17 cellular contexts compared by ENCODE assay signal in genomic region chr21:37339527-37339889, GRCh38. TPM values are rescaled to one million over a fixed set of nuclear protein-coding genes. Genes with fewer than 3 reads are reported as not detected.
DNase-seq lines count a peak whose midpoint lies in the region; ATAC-seq, FAIRE-seq and TF ChIP-seq lines count a peak whose summit lies in the region.
"Had no signal": no experiment of that assay in that cellular context is flagged by ENCODE, and none has a peak within 500 bp of the region (broad histone marks: within the 10 kb centered on the region; RNA-seq: fewer than 3 reads in every experiment).

No MANE protein-coding gene starts in this region.

- TF ChIP-seq CTCF in left ventricle myocardium inferior (IDR thresholded peaks at IDR 0.05; ENCODE audit: borderline replicate concordance) = no peak
- TF ChIP-seq CTCF in coronary artery (IDR thresholded peaks at IDR 0.05) = no peak
- no peak for TF ChIP-seq CTCF in uterus (IDR thresholded peaks at IDR 0.05)

- no peaks in the 10 kb centered on the region for H3K36me3 ChIP-seq in left ventricle myocardium inferior
- no peaks in the 10 kb centered on the region for H3K36me3 ChIP-seq in muscle layer of duodenum (ENCODE audit: control insufficient read depth in 1 of 2, insufficient read depth in 2 of 2, low read length in 2 of 2)
- no peaks in the 10 kb centered on the region for H3K36me3 ChIP-seq in uterus

- no peak for FAIRE-seq in GM12892 (lab: Jason Lieb, UNC)
- FAIRE-seq: frontal cortex, GM18507, islet of Langerhans had no signal

- peak overlapping the region; percentile 80 for H3K27ac ChIP-seq in left ventricle myocardium inferior (replicated peaks)
- peak overlapping the region; percentile 75 to 88 for H3K27ac ChIP-seq in coronary artery
- H3K27ac ChIP-seq in muscle layer of duodenum (ENCODE audit: low read length) = peak overlapping the region; percentile 18
- peak overlapping the region; percentile 76 to 79 for H3K27ac ChIP-seq in uterus

- no peak for TF ChIP-seq POLR2A in uterus (IDR thresholded peaks at IDR 0.05)
- TF ChIP-seq POLR2A in GM12892 (IDR thresholded peaks at IDR 0.05; ENCODE audit: low read depth, low read length) = no peak

- H3K4me3 ChIP-seq in left ventricle myocardium inferior (peak overlapping the region; percentile 12), coronary artery (no peak overlapping the region), muscle layer of duodenum (ENCODE audit: low read depth in 1 of 2, low read length in 2 of 2) (no peak overlapping the region), uterus (no peak overlapping the region)
- H3K4me3 ChIP-seq: GM23338 had no signal

- H3K9me3 ChIP-seq in left ventricle myocardium inferior (replicated peaks) (no peaks in the 10 kb centered on the region), muscle layer of duodenum (ENCODE audit: control insufficient read depth in 1 of 2, low read length in 2 of 2) (no peaks in the 10 kb centered on the region), uterus (no peaks in the 10 kb centered on the region)

- ATAC-seq in GM21723 (IDR thresholded peaks at IDR 0.05; ENCODE audit: unreplicated experiment) = no peak
- ATAC-seq: natural killer cell had no signal

- DNase-seq in left ventricle myocardium inferior (no peak), cardiac septum (ENCODE audit: low spot score) (no peak), coronary artery (ENCODE audit: low spot score) (no peak), uterus (no peak), GM19238 (ENCODE audit: insufficient read length, low spot score) (no peak), GM12892 (ENCODE audit: insufficient read length) (no peak)
- DNase-seq: activated CD4-positive, alpha-beta T cell treated with anti-CD3 and anti-CD28 coated beads for 48 hours; activated naive CD8-positive, alpha-beta T cell treated with anti-CD3 and anti-CD28 coated beads, Interleukin-2, amount 10 ng/mL, durations not matched to agents 7 days and 5 days; natural killer cell; NCI-H187 treated with DMSO at 0.1 percent for 48 hours; NCI-H526 treated with DMSO at 0.1 percent for 48 hours had no signal

- H3K27me3 ChIP-seq in left ventricle myocardium inferior (ENCODE audit: low read depth) (no peaks in the 10 kb centered on the region), muscle layer of duodenum (ENCODE audit: low read depth, low read length) (no peaks in the 10 kb centered on the region), uterus (no peaks in the 10 kb centered on the region)

- H3K4me1 ChIP-seq in left ventricle myocardium inferior (peaks cover 29% of the 10 kb centered on the region), muscle layer of duodenum (ENCODE audit: control insufficient read depth in 1 of 2, insufficient read depth in 2 of 2, low read length in 2 of 2) (peaks cover 0 to 6% of the 10 kb centered on the region in 2 donors), uterus (peaks cover 0 to 4% of the 10 kb centered on the region in 2 donors)

- intact Hi-C loops in left ventricle myocardium inferior (cut with micrococcal nuclease) = no loop called here
- intact Hi-C loops in cardiac septum (cut with DNase I) = loop anchor here (1.0 to 10.0 kb wide), 3 partner anchors 27 to 215 kb away; partner anchors contain the start of genes DYRK1A and VPS26C
- intact Hi-C loops in uterus (cut with DNase I; ENCODE audit: low total_unique reads) = no loop called here

RNA-seq across cellular contexts. Expression of gene DYRK1A, which starts 27.1 kb away (rescaled TPM):
- total RNA-seq in left ventricle myocardium inferior (64.6 TPM), cardiac septum (72.9 TPM), uterus (100 to 1,000 TPM in 3 of 4 donors, 10 to 100 TPM in 1; 42.0 to 137 (median 119) TPM)
- 24.3 TPM for polyA plus RNA-seq in GM12892 (2012; ENCODE audit: missing spikeins)

Comparison
In these comparisons a context has a peak if more than half of its experiments do, and no peak if none do; other contexts are left out.
1. H3K27ac ChIP-seq: peak in every context shown above with its lines; median percentile 82 in coronary artery; 80 in left ventricle myocardium inferior; 78 in uterus; 18 in muscle layer of duodenum.